1 cellular context compared by ENCODE assay signal in the genomic region with DNA sequence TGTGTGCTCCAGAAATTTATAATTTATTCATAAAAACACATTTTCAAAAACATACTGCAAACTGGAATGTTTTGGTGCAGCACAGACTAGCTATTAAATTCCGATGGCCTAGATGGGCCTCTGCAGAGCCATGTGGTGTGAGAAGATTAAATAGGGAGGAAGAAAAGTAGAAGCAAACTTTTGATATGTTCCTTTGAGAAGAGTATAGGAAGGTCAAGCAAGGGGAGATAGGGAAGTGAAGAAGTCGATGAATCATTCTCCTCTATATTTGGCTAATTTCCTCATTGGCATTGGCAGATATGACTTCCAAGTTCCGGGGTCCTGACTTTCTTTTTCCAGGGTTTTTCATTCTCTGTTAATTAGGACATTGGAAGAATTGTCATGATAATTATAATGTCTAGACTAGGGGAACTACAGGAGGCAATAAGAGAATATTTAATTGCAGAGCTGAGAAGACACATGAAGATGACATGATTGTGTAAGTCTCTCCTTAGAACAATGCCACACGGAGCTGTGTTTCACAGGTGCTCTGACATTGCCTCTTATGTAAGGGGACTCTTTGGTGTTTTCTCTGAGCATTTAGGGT.
TF ChIP-seq lines count a peak whose summit lies in the region.

No MANE protein-coding gene starts in this region.

TF ChIP-seq in SK-N-SH, 30 proteins besides CTCF, POLR2A, EP300 and RAD21:
- TF ChIP-seq, protein P1, sequence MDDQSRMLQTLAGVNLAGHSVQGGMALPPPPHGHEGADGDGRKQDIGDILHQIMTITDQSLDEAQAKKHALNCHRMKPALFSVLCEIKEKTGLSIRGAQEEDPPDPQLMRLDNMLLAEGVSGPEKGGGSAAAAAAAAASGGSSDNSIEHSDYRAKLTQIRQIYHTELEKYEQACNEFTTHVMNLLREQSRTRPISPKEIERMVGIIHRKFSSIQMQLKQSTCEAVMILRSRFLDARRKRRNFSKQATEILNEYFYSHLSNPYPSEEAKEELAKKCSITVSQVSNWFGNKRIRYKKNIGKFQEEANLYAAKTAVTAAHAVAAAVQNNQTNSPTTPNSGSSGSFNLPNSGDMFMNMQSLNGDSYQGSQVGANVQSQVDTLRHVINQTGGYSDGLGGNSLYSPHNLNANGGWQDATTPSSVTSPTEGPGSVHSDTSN (IDR thresholded peaks at IDR 0.05), result no peak
- TF ChIP-seq FOXM1 (IDR thresholded peaks at IDR 0.05; ENCODE audit: low read depth) (no peak), TEAD4 (IDR thresholded peaks at IDR 0.05; ENCODE audit: borderline replicate concordance, insufficient read depth) (no peak)
